Comparison of ENCODE assay signal across 1 cellular context in genomic region chr10:124612611-124613498, GRCh38.
TF ChIP-seq lines count a peak whose summit lies in the region.

No MANE protein-coding gene starts in this region.

TF ChIP-seq in HCT116, 20 proteins besides CTCF, POLR2A, EP300 and RAD21 (continued from another document):
- no peak for TF ChIP-seq EZH2 (IDR thresholded peaks at IDR 0.05)
